ENCODE assay signal across 9 cellular contexts in genomic region chr10:3071405-3072198, GRCh38. TPM values are rescaled to one million over a fixed set of nuclear protein-coding genes. Genes with fewer than 3 reads are reported as not detected.
A peak's percentile ranks its signal among the peaks of the same experiment; 100 is the strongest.
DNase-seq lines count a peak whose midpoint lies in the region; ATAC-seq, FAIRE-seq and TF ChIP-seq lines count a peak whose summit lies in the region.
"Had no signal": no experiment of that assay in that cellular context is flagged by ENCODE, and none has a peak within 500 bp of the region (broad histone marks: within the 10 kb centered on the region; RNA-seq: fewer than 3 reads in every experiment).

No MANE protein-coding gene starts in this region.

- TF ChIP-seq CTCF in keratinocyte (optimal IDR thresholded peaks at IDR 0.05 in 1 of 3, IDR thresholded peaks at IDR 0.05 in 1 of 3, conservative IDR thresholded peaks at IDR 0.05 in 1 of 3; ENCODE audit: extremely low read depth in 1 of 3, insufficient read depth in 2 of 3, low read length in 3 of 3), result no peak
- TF ChIP-seq CTCF in sigmoid colon (IDR thresholded peaks at IDR 0.05), result no peak

- no peak overlapping the region for H3K4me3 ChIP-seq in keratinocyte (ENCODE audit: control insufficient read depth in 2 of 3, extremely low read depth in 1 of 3, insufficient read depth in 2 of 3, low read depth in 1 of 3, low read length in 3 of 3)
- no peak overlapping the region for H3K4me3 ChIP-seq in sigmoid colon
- H3K4me3 ChIP-seq in effector memory CD4-positive, alpha-beta T cell (ENCODE audit: insufficient read depth, low read depth, low read length, poor library complexity, severe bottlenecking), result no peak overlapping the region
- H3K4me3 ChIP-seq: SK-N-MC had no signal

- peaks cover 13% of the 10 kb centered on the region for H3K9me1 ChIP-seq in keratinocyte (ENCODE audit: control insufficient read depth, extremely low read depth, insufficient read depth, low read length)

- peaks cover 64% of the 10 kb centered on the region for H3K4me1 Mint-ChIP-seq in activated T-cell treated with anti-CD3 and anti-CD28 coated beads, Interleukin-2, amount 50 U/mL, for 72 hours (ENCODE audit: low read depth)

- no peaks in the 10 kb centered on the region for H3K27me3 Mint-ChIP-seq in activated T-cell treated with anti-CD3 and anti-CD28 coated beads, Interleukin-2, amount 50 U/mL, for 72 hours (ENCODE audit: low read depth)

- H3K27ac Mint-ChIP-seq in activated T-cell treated with anti-CD3 and anti-CD28 coated beads, Interleukin-2, amount 50 U/mL, for 72 hours, result peak overlapping the region; percentile 88

- TF ChIP-seq EP300 in sigmoid colon (IDR thresholded peaks at IDR 0.05), result no peak

- peak; percentile 70 to 76 for ATAC-seq in activated T-cell treated with anti-CD3 and anti-CD28 coated beads, Interleukin-2, amount 50 U/mL, for 72 hours (replicated peaks in 1 of 2)
- no peak for ATAC-seq in GM21515 (IDR thresholded peaks at IDR 0.05; ENCODE audit: unreplicated experiment)

- peak overlapping the region; percentile 46 to 80 for H3K4me3 Mint-ChIP-seq in activated T-cell treated with anti-CD3 and anti-CD28 coated beads, Interleukin-2, amount 50 U/mL, for 72 hours

- H3K36me3 ChIP-seq in keratinocyte (ENCODE audit: control insufficient read depth in 2 of 2, extremely low read depth in 1 of 2, insufficient read depth in 2 of 2, low read length in 2 of 2) (peaks cover 10 to 32% of the 10 kb centered on the region in 2 experiments), sigmoid colon (peaks cover 0 to 7% (median 0%) of the 10 kb centered on the region in 4 donors)
- H3K36me3 ChIP-seq in effector memory CD4-positive, alpha-beta T cell (ENCODE audit: control insufficient read depth, insufficient read depth, low read length), result no peaks in the 10 kb centered on the region

- WGBS in sigmoid colon, 2 donors, result 91 to 96% methylated on average over 13 of the region's 13 CpGs

- peak; percentile 79 for DNase-seq in AG08395 (ENCODE audit: low spot score)
- peak; percentile 54 for DNase-seq in HTR-8/SVneo (ENCODE audit: insufficient read length, low spot score)
- peak; percentile 47 to 67 for DNase-seq in activated T-cell treated with anti-CD3 and anti-CD28 coated beads, Interleukin-2, amount 50 U/mL, for 72 hours
- peak; percentile 88 for DNase-seq in keratinocyte (ENCODE audit: low read depth, low spot score)
- DNase-seq in GF-D8 (lab: John Stamatoyannopoulos, UW), result no peak
- DNase-seq in sigmoid colon, result no peak
- no peak for DNase-seq in effector memory CD4-positive, alpha-beta T cell

- H3K27ac ChIP-seq in keratinocyte (ENCODE audit: control insufficient read depth, insufficient read depth, low read length) (no peak overlapping the region), sigmoid colon (no peak overlapping the region)
- no peak overlapping the region for H3K27ac ChIP-seq in effector memory CD4-positive, alpha-beta T cell (ENCODE audit: insufficient read depth, low read length, poor library complexity, severe bottlenecking)
- H3K27ac ChIP-seq: SK-N-MC had no signal

- H3K9me3 ChIP-seq in keratinocyte (ENCODE audit: control insufficient read depth, low read depth, low read length) (no peaks in the 10 kb centered on the region), sigmoid colon (no peaks in the 10 kb centered on the region)
- no peaks in the 10 kb centered on the region for H3K9me3 ChIP-seq in effector memory CD4-positive, alpha-beta T cell (ENCODE audit: control insufficient read depth, low read length)

- no peak overlapping the region for H2AFZ ChIP-seq in keratinocyte (ENCODE audit: control insufficient read depth, low read length)

- peaks cover 23% of the 10 kb centered on the region for H4K20me1 ChIP-seq in keratinocyte (ENCODE audit: control insufficient read depth, extremely low read depth, insufficient read depth, low read length)

- H3K27me3 ChIP-seq in keratinocyte (ENCODE audit: control insufficient read depth, extremely low read depth, insufficient read depth, low read length) (peaks cover 3% of the 10 kb centered on the region), sigmoid colon (no peaks in the 10 kb centered on the region)
- no peaks in the 10 kb centered on the region for H3K27me3 ChIP-seq in effector memory CD4-positive, alpha-beta T cell (replicated peaks; ENCODE audit: control insufficient read depth, insufficient read depth, low read length, poor library complexity, severe bottlenecking)

- TF ChIP-seq POLR2A in sigmoid colon (IDR thresholded peaks at IDR 0.05), result no peak

- dilution Hi-C loops in keratinocyte (cut with MboI; ENCODE audit: extremely low pct_ligation_motif_present, low sequenced_read_pairs), result no loop called here

- FAIRE-seq in HTR-8/SVneo (lab: Jason Lieb, UNC) (no peak), keratinocyte (lab: Jason Lieb, UNC) (peak; percentile 80)

- H3K4me2 ChIP-seq in keratinocyte (ENCODE audit: control insufficient read depth, extremely low read depth, insufficient read depth, low read depth, low read length), result peak overlapping the region; percentile 3

- intact Hi-C loops in sigmoid colon (cut with DNase I), result no loop called here

- peaks cover 16 to 28% of the 10 kb centered on the region in 2 donors for H3K36me3 Mint-ChIP-seq in activated T-cell treated with anti-CD3 and anti-CD28 coated beads, Interleukin-2, amount 50 U/mL, for 72 hours (ENCODE audit: insufficient read depth in 2 of 2)

- peaks cover 84% of the 10 kb centered on the region for H3K79me2 ChIP-seq in keratinocyte (ENCODE audit: control insufficient read depth, insufficient read depth, low read length)

- H3K4me1 ChIP-seq in keratinocyte (ENCODE audit: control insufficient read depth, extremely low read depth, insufficient read depth, low read length) (peaks cover 45% of the 10 kb centered on the region), sigmoid colon (peaks cover 0 to 49% (median 36%) of the 10 kb centered on the region in 4 donors)
- H3K4me1 ChIP-seq in effector memory CD4-positive, alpha-beta T cell (ENCODE audit: control insufficient read depth, insufficient read depth, low read length, poor library complexity, severe bottlenecking), result peaks cover 13% of the 10 kb centered on the region

- H3K9me3 Mint-ChIP-seq in activated T-cell treated with anti-CD3 and anti-CD28 coated beads, Interleukin-2, amount 50 U/mL, for 72 hours, result no peaks in the 10 kb centered on the region

- H3K9ac ChIP-seq in keratinocyte (ENCODE audit: control insufficient read depth, extremely low read depth, insufficient read depth, low read length), result no peak overlapping the region

RNA-seq across cellular contexts. Expression of gene PFKP, which starts 4.3 kb away (rescaled TPM):
- 100 to 1,000 TPM in 1 of 2 donors, 10 to 100 TPM in 1; 85.2 to 105 TPM for total RNA-seq in activated T-cell treated with anti-CD3 and anti-CD28 coated beads, Interleukin-2, amount 50 U/mL, for 72 hours
- polyA plus RNA-seq in keratinocyte (104 to 134 TPM (median 117 TPM) in 3 replicates), sigmoid colon (100 to 1,000 TPM in 1 of 3 donors, 10 to 100 TPM in 2; 26.4 to 105 (median 40.2) TPM)
- polyA plus RNA-seq in keratinocyte (2011; ENCODE audit: low read depth), result 117 TPM
- 79.3 and 111 TPM in 2 replicates for polyA plus RNA-seq in keratinocyte (2011; cell fraction: cytosol; rRNA removed)
- 162 and 174 TPM in 2 replicates for polyA plus RNA-seq in keratinocyte (2011; cell fraction: nucleus; rRNA removed)
- polyA plus RNA-seq in keratinocyte (2012; ENCODE audit: low replicate concordance), result 134 and 205 TPM in 2 replicates
- polyA minus RNA-seq in keratinocyte, result 91.1 to 184 TPM (median 107 TPM) in 3 replicates
- polyA minus RNA-seq in keratinocyte (2011; cell fraction: cytosol; rRNA and poly(A)+ RNA removed), result 150 TPM
- 95.1 and 112 TPM in 2 replicates for polyA minus RNA-seq in keratinocyte (2011; cell fraction: nucleus; rRNA and poly(A)+ RNA removed)
- total RNA-seq in sigmoid colon, result 10 to 100 TPM; 27.5 to 94.7 (median 58.4) TPM

Comparison
In these comparisons a context has a peak if more than half of its experiments do, and no peak if none do; other contexts are left out.
1. DNase-seq: peak in AG08395 (single experiment), HTR-8/SVneo (single experiment), activated T-cell treated with anti-CD3 and anti-CD28 coated beads, Interleukin-2, amount 50 U/mL, for 72 hours (2 of 2) and keratinocyte (single experiment); none in GF-D8 (single experiment), sigmoid colon (single experiment) and effector memory CD4-positive, alpha-beta T cell (0 of 3).